In genomic region chr11:59283311-59283710, GRCh38 we compare ENCODE assay signal across 21 cellular contexts.
DNase-seq lines count a peak whose midpoint lies in the region; ATAC-seq, FAIRE-seq and TF ChIP-seq lines count a peak whose summit lies in the region.
"Had no signal": no experiment of that assay in that cellular context is flagged by ENCODE, and none has a peak within 500 bp of the region (broad histone marks: within the 10 kb centered on the region; RNA-seq: fewer than 3 reads in every experiment).

No MANE protein-coding gene starts in this region.

- H3K27me3 ChIP-seq in OCI-LY1 (ENCODE audit: insufficient read depth, low read length), result no peaks in the 10 kb centered on the region

- peaks cover 24% of the 10 kb centered on the region for H3K4me1 Mint-ChIP-seq in memory B cell

- no peaks in the 10 kb centered on the region for H3K79me2 ChIP-seq in OCI-LY1 (ENCODE audit: insufficient read depth, low read length)

- no peaks in the 10 kb centered on the region for H3F3A ChIP-seq in OCI-LY1 (ENCODE audit: insufficient read depth, low read length)

- peak overlapping the region; percentile 90 for H3K27ac Mint-ChIP-seq in memory B cell
- H3K27ac Mint-ChIP-seq: activated CD4-positive, alpha-beta T cell treated with anti-CD3 and anti-CD28 coated beads for 36 hours; activated naive CD8-positive, alpha-beta T cell treated with anti-CD3 and anti-CD28 coated beads for 36 hours; HFFc6; progenitor cell of endocrine pancreas; type B pancreatic cell had no signal

- ATAC-seq in memory B cell (ENCODE audit: low read depth) (peak; percentile 8), GM19324 (IDR thresholded peaks at IDR 0.05; ENCODE audit: low FRiP score, unreplicated experiment) (no peak)
- ATAC-seq: K562, SK-N-SH treated with all-trans-retinoic acid at 6 μM for 48 hours had no signal

- no peaks in the 10 kb centered on the region for H3K9me2 ChIP-seq in OCI-LY1 (ENCODE audit: low read depth, low read length)

- H3K27me3 Mint-ChIP-seq in memory B cell, result no peaks in the 10 kb centered on the region

- H2AFZ ChIP-seq in OCI-LY1 (ENCODE audit: low read length), result no peak overlapping the region

- peak overlapping the region; percentile 91 for H3K27ac ChIP-seq in OCI-LY1 (ENCODE audit: low read depth, low read length, poor library complexity, severe bottlenecking)

- peak overlapping the region; percentile 81 for H3K4me2 ChIP-seq in OCI-LY1 (ENCODE audit: low read length)

- H3K9me3 ChIP-seq in OCI-LY1 (ENCODE audit: low read length), result no peaks in the 10 kb centered on the region

- TF ChIP-seq CTCF in OCI-LY1 (IDR thresholded peaks at IDR 0.05; ENCODE audit: low read length), result no peak

- peak overlapping the region; percentile 73 for H3K9ac ChIP-seq in OCI-LY1 (ENCODE audit: low read length)

- peaks cover 2% of the 10 kb centered on the region for H3K9me3 Mint-ChIP-seq in memory B cell
- H3K9me3 Mint-ChIP-seq: activated naive CD8-positive, alpha-beta T cell treated with anti-CD3 and anti-CD28 coated beads for 36 hours; effector memory CD8-positive, alpha-beta T cell; HFFc6; type B pancreatic cell had no signal

- peaks cover 31% of the 10 kb centered on the region for H3K4me1 ChIP-seq in OCI-LY1 (ENCODE audit: insufficient read depth, low read length, severe bottlenecking)

- no peaks in the 10 kb centered on the region for H4K20me1 ChIP-seq in OCI-LY1 (ENCODE audit: insufficient read depth, low read length)

- DNase-seq in DMS153 (lab: John Stamatoyannopoulos, UW), result peak; percentile 39
- DNase-seq in GM12891 (ENCODE audit: insufficient read length, low spot score), result no peak
- peak in 1 of 2 donors; percentile 16 for DNase-seq in memory B cell (ENCODE audit: low spot score in 2 of 2)
- DNase-seq in SKM-1 treated with dmso at 0.1 percent for 144 hours (lab: John Stamatoyannopoulos, UW; ENCODE audit: unreplicated experiment), result no peak
- no peak for DNase-seq in ecto neural progenitor cell (ENCODE audit: low spot score)
- no peak for DNase-seq in NCI-H1436 treated with DMSO at 0.1 percent for 48 hours (lab: John Stamatoyannopoulos, UW)
- DNase-seq: activated CD4-positive, alpha-beta T cell treated with anti-CD3 and anti-CD28 coated beads for 36 hours; activated naive CD8-positive, alpha-beta T cell treated with anti-CD3 and anti-CD28 coated beads for 36 hours; DMS79; effector memory CD8-positive, alpha-beta T cell; HFFc6; NCI-H1930; NK-92 treated with Interleukin-12 subunit alpha and Interleukin-12 subunit beta, amount 100 ng/mL, for 24 hours; RPMI8226; stimulated activated CD4-positive, alpha-beta T cell treated with anti-CD3 and anti-CD28 coated beads, Interleukin-2, amount 100 ng/mL, for 48 hours had no signal

- H3K36me3 Mint-ChIP-seq in memory B cell, result no peaks in the 10 kb centered on the region
- H3K36me3 Mint-ChIP-seq: activated naive CD8-positive, alpha-beta T cell treated with anti-CD3 and anti-CD28 coated beads for 36 hours; type B pancreatic cell had no signal

- peak overlapping the region; percentile 69 for H3K4me3 Mint-ChIP-seq in memory B cell
- H3K4me3 Mint-ChIP-seq: activated CD4-positive, alpha-beta T cell treated with anti-CD3 and anti-CD28 coated beads for 36 hours; activated naive CD8-positive, alpha-beta T cell treated with anti-CD3 and anti-CD28 coated beads for 36 hours; HFFc6; type B pancreatic cell had no signal

- peak overlapping the region; percentile 66 for H3K4me3 ChIP-seq in OCI-LY1 (ENCODE audit: low read depth, low read length, poor library complexity, severe bottlenecking)
- H3K4me3 ChIP-seq: K562 had no signal

- TF ChIP-seq POLR2A in GM12891 (IDR thresholded peaks at IDR 0.05; ENCODE audit: low read depth, low read length), result 0 out of 2 replicates have a peak, but pooled peaks have one; percentile 14

- FAIRE-seq in GM12891 (lab: Jason Lieb, UNC), result peak; percentile 59
- FAIRE-seq: K562 had no signal

- peaks cover 5% of the 10 kb centered on the region; the same call in 1 of the 2 replicates for H3K36me3 ChIP-seq in OCI-LY1 (ENCODE audit: insufficient read depth, low read length)

TF ChIP-seq in GM12891, 5 proteins besides CTCF, POLR2A, EP300 and RAD21:
- no peak for TF ChIP-seq PAX5 (IDR thresholded peaks at IDR 0.05; ENCODE audit: insufficient read depth, low read length, severe bottlenecking)
- TF ChIP-seq POLR2AphosphoS5 (IDR thresholded peaks at IDR 0.05; ENCODE audit: low read depth, low read length), result no peak
- no peak for TF ChIP-seq POU2F2 (IDR thresholded peaks at IDR 0.05; ENCODE audit: low read depth, low read length)
- no peak for TF ChIP-seq SPI1 (IDR thresholded peaks at IDR 0.05; ENCODE audit: low read depth, low read length)
- TF ChIP-seq TAF1 (IDR thresholded peaks at IDR 0.05; ENCODE audit: low read depth, low read length), result no peak
